Comparison of ENCODE assay signal across 16 cellular contexts in genomic region chr1:107771377-107771776, GRCh38.
DNase-seq lines count a peak whose midpoint lies in the region; ATAC-seq and TF ChIP-seq lines count a peak whose summit lies in the region.
"Had no signal": no experiment of that assay in that cellular context is flagged by ENCODE, and none has a peak within 500 bp of the region (broad histone marks: within the 10 kb centered on the region; RNA-seq: fewer than 3 reads in every experiment).

No MANE protein-coding gene starts in this region.

- H3K9me3 ChIP-seq in left ventricle myocardium inferior (replicated peaks) (no peaks in the 10 kb centered on the region), hepatocyte (ENCODE audit: low read depth) (no peaks in the 10 kb centered on the region)
- H3K9me3 ChIP-seq: A549; BLaER1 treated with 17β-estradiol and CSF1 and Interleukin-3, amounts not matched to agents 10 nM and 100 nM; Caco-2 had no signal

- H3K9me2 ChIP-seq in hepatocyte (replicated peaks; ENCODE audit: insufficient read depth), result no peaks in the 10 kb centered on the region

- H3K27ac ChIP-seq in left ventricle myocardium inferior (replicated peaks), result no peak overlapping the region
- H3K27ac ChIP-seq in hepatocyte, result peak overlapping the region; percentile 9
- H3K27ac ChIP-seq: 22Rv1; A549; BLaER1 treated with 17β-estradiol and CSF1 and Interleukin-3, amounts not matched to agents 10 nM and 100 nM; C4-2B had no signal

- peak; percentile 62 for DNase-seq in Right ventricle myocardium inferior (ENCODE audit: missing footprints)
- DNase-seq in left ventricle myocardium inferior, result no peak
- DNase-seq in hepatocyte (ENCODE audit: low spot score), result peak; percentile 32
- DNase-seq: AML-193; Caco-2; Calu3; CD4-positive, alpha-beta T cell; CD8-positive, alpha-beta T cell; DMS79 treated with DMSO at 0.1 percent for 48 hours; GF-D8 had no signal

- H3K4me1 ChIP-seq in left ventricle myocardium inferior (peaks cover 5% of the 10 kb centered on the region), hepatocyte (ENCODE audit: insufficient read depth) (no peaks in the 10 kb centered on the region)
- H3K4me1 ChIP-seq: A549; BLaER1 treated with 17β-estradiol and CSF1 and Interleukin-3, amounts not matched to agents 10 nM and 100 nM; Caco-2 had no signal

- TF ChIP-seq CTCF in left ventricle myocardium inferior (IDR thresholded peaks at IDR 0.05; ENCODE audit: borderline replicate concordance) (no peak), hepatocyte (IDR thresholded peaks at IDR 0.05; ENCODE audit: poor library complexity) (no peak)

- intact Hi-C loops in Right ventricle myocardium inferior (cut with DNase I) (no loop called here), left ventricle myocardium inferior (cut with micrococcal nuclease) (no loop called here)

- no peaks in the 10 kb centered on the region for H4K20me1 ChIP-seq in hepatocyte (ENCODE audit: insufficient read depth, poor library complexity, severe bottlenecking)
- H4K20me1 ChIP-seq: BLaER1 treated with 17β-estradiol and CSF1 and Interleukin-3, amounts not matched to agents 10 nM and 100 nM had no signal

- no peak overlapping the region for H3K4me3 ChIP-seq in left ventricle myocardium inferior
- no peak overlapping the region for H3K4me3 ChIP-seq in hepatocyte
- H3K4me3 ChIP-seq: A549; BLaER1 treated with 17β-estradiol and CSF1 and Interleukin-3, amounts not matched to agents 10 nM and 100 nM had no signal

- no peak overlapping the region for H2AFZ ChIP-seq in hepatocyte

- H3K27me3 ChIP-seq in left ventricle myocardium inferior (ENCODE audit: low read depth) (no peaks in the 10 kb centered on the region), hepatocyte (no peaks in the 10 kb centered on the region)
- H3K27me3 ChIP-seq: BLaER1 treated with 17β-estradiol and CSF1 and Interleukin-3, amounts not matched to agents 10 nM and 100 nM had no signal

- 71% methylated on average over 13 of the region's 13 CpGs for WGBS in hepatocyte (ENCODE audit: low lambda C conversion rate, missing lambda C conversion rate)

- no peak overlapping the region for H3K4me2 ChIP-seq in hepatocyte
- H3K4me2 ChIP-seq: A549; BLaER1 treated with 17β-estradiol and CSF1 and Interleukin-3, amounts not matched to agents 10 nM and 100 nM had no signal

- ATAC-seq in Right ventricle myocardium inferior, result no peak
- ATAC-seq in GM21576 (IDR thresholded peaks at IDR 0.05; ENCODE audit: unreplicated experiment), result no peak
- no peak for ATAC-seq in GM19035 (IDR thresholded peaks at IDR 0.05; ENCODE audit: unreplicated experiment)
- ATAC-seq: A549; CD8-positive, alpha-beta T cell had no signal

- H3K79me2 ChIP-seq in hepatocyte, result no peaks in the 10 kb centered on the region

- H3K36me3 ChIP-seq in left ventricle myocardium inferior (no peaks in the 10 kb centered on the region), hepatocyte (replicated peaks; ENCODE audit: insufficient read depth, low read depth) (no peaks in the 10 kb centered on the region)
